Comparison of ENCODE assay signal across 1 cellular context in genomic region chr9:32572900-32573523, GRCh38.
A peak's percentile ranks its signal among the peaks of the same experiment; 100 is the strongest.
TF ChIP-seq lines count a peak whose summit lies in the region.

Gene NDUFB6, minus strand, starts transcription at chr9:32573159. Its CDS starts 99 bp downstream, at chr9:32573060.

TF ChIP-seq in K562, 482 proteins besides CTCF, POLR2A, EP300 and RAD21 (continued from another document and continues in another):
- peak; percentile 93 for TF ChIP-seq GABPB1 (CRISPR knock-in tag; IDR thresholded peaks at IDR 0.05)
- TF ChIP-seq ZNF76 (CRISPR knock-in tag; IDR thresholded peaks at IDR 0.05; ENCODE audit: borderline replicate concordance): no peak
- TF ChIP-seq MTA1 (IDR thresholded peaks at IDR 0.05; ENCODE audit: borderline replicate concordance): peak; percentile 97
- TF ChIP-seq E2F6 (IDR thresholded peaks at IDR 0.05; ENCODE audit: borderline replicate concordance in 1 of 2, extremely low read depth in 1 of 2, insufficient read depth in 1 of 2, insufficient read length in 1 of 2, low read depth in 1 of 2, low read length in 1 of 2, poor library complexity in 1 of 2, severe bottlenecking in 1 of 2): peak; percentile 65 to 71
- peak; percentile 86 for TF ChIP-seq ATF1 (CRISPR knock-in tag; IDR thresholded peaks at IDR 0.05)
- TF ChIP-seq ATF1 (tag; IDR thresholded peaks at IDR 0.05): peak; percentile 97
- TF ChIP-seq ZNF232 (CRISPR knock-in tag; IDR thresholded peaks at IDR 0.05): no peak
- TF ChIP-seq TBP (optimal IDR thresholded peaks at IDR 0.05; ENCODE audit: low read depth, low read length): peak; percentile 67
- TF ChIP-seq, protein P1, sequence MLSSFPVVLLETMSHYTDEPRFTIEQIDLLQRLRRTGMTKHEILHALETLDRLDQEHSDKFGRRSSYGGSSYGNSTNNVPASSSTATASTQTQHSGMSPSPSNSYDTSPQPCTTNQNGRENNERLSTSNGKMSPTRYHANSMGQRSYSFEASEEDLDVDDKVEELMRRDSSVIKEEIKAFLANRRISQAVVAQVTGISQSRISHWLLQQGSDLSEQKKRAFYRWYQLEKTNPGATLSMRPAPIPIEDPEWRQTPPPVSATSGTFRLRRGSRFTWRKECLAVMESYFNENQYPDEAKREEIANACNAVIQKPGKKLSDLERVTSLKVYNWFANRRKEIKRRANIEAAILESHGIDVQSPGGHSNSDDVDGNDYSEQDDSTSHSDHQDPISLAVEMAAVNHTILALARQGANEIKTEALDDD (IDR thresholded peaks at IDR 0.05): peak; percentile 20; the same call in 1 of the 2 replicates
- TF ChIP-seq, protein P2, sequence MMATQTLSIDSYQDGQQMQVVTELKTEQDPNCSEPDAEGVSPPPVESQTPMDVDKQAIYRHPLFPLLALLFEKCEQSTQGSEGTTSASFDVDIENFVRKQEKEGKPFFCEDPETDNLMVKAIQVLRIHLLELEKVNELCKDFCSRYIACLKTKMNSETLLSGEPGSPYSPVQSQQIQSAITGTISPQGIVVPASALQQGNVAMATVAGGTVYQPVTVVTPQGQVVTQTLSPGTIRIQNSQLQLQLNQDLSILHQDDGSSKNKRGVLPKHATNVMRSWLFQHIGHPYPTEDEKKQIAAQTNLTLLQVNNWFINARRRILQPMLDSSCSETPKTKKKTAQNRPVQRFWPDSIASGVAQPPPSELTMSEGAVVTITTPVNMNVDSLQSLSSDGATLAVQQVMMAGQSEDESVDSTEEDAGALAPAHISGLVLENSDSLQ (IDR thresholded peaks at IDR 0.05): no peak
- TF ChIP-seq NR2C1 (IDR thresholded peaks at IDR 0.05): peak; percentile 19; the same call in 1 of the 2 replicates
- TF ChIP-seq NR2C1 (tag; IDR thresholded peaks at IDR 0.05): no peak
- 0 out of 2 replicates have a peak, but pooled peaks have one; percentile 13 for TF ChIP-seq KLF13 (tag; IDR thresholded peaks at IDR 0.05; ENCODE audit: borderline replicate concordance, low read depth)
- no peak for TF ChIP-seq NFE2L1 (tag; IDR thresholded peaks at IDR 0.05; ENCODE audit: borderline replicate concordance, low read depth)
- peak; percentile 22; the same call in 1 of the 2 replicates for TF ChIP-seq CTBP1 (IDR thresholded peaks at IDR 0.05; ENCODE audit: borderline replicate concordance)
- TF ChIP-seq, protein P3, sequence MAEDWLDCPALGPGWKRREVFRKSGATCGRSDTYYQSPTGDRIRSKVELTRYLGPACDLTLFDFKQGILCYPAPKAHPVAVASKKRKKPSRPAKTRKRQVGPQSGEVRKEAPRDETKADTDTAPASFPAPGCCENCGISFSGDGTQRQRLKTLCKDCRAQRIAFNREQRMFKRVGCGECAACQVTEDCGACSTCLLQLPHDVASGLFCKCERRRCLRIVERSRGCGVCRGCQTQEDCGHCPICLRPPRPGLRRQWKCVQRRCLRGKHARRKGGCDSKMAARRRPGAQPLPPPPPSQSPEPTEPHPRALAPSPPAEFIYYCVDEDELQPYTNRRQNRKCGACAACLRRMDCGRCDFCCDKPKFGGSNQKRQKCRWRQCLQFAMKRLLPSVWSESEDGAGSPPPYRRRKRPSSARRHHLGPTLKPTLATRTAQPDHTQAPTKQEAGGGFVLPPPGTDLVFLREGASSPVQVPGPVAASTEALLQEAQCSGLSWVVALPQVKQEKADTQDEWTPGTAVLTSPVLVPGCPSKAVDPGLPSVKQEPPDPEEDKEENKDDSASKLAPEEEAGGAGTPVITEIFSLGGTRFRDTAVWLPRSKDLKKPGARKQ (CRISPR knock-in tag; IDR thresholded peaks at IDR 0.05): no peak
- no peak for TF ChIP-seq SNAPC5 (CRISPR knock-in tag; IDR thresholded peaks at IDR 0.05)
- TF ChIP-seq NRF1 (conservative IDR thresholded peaks at IDR 0.05 in 1 of 2, IDR thresholded peaks at IDR 0.05 in 1 of 2): peak; percentile 38 to 43; a peak in 2 of 4 replicates
- peak; percentile 43 to 54; a peak in 2 of 4 replicates for TF ChIP-seq FOXK2 (conservative IDR thresholded peaks at IDR 0.05 in 1 of 2, IDR thresholded peaks at IDR 0.05 in 1 of 2; ENCODE audit: low read depth in 2 of 2)
- TF ChIP-seq TCF7L2 (IDR thresholded peaks at IDR 0.05; ENCODE audit: low read depth, low read length): no peak
- TF ChIP-seq ZNF444 (CRISPR knock-in tag; IDR thresholded peaks at IDR 0.05): no peak
- peak; percentile 78 for TF ChIP-seq CEBPG (CRISPR knock-in tag; IDR thresholded peaks at IDR 0.05)
- TF ChIP-seq CEBPG (tag; conservative IDR thresholded peaks at IDR 0.05 in 1 of 2, IDR thresholded peaks at IDR 0.05 in 1 of 2): peak; percentile 81 to 86
- peak; percentile 57 for TF ChIP-seq ETV5 (CRISPR knock-in tag; IDR thresholded peaks at IDR 0.05; ENCODE audit: low read depth)
- TF ChIP-seq KDM5B (IDR thresholded peaks at IDR 0.05; ENCODE audit: insufficient replicate concordance, low read depth, low read length): peak; percentile 68
- peak; percentile 46; the same call in 1 of the 2 replicates for TF ChIP-seq RNF2 (IDR thresholded peaks at IDR 0.05)
- peak; percentile 56 for TF ChIP-seq MYC (IDR thresholded peaks at IDR 0.05; ENCODE audit: low read depth, low read length)
- TF ChIP-seq MYC (CRISPR knock-in tag; IDR thresholded peaks at IDR 0.05; ENCODE audit: borderline replicate concordance, low read depth): no peak
- TF ChIP-seq ARID3B (CRISPR knock-in tag; IDR thresholded peaks at IDR 0.05; ENCODE audit: borderline replicate concordance): no peak
- TF ChIP-seq EP400 (IDR thresholded peaks at IDR 0.05): peak; percentile 67
- peak; percentile 84 for TF ChIP-seq DIDO1 (tag; IDR thresholded peaks at IDR 0.05; ENCODE audit: low read depth)
- TF ChIP-seq, protein P4, sequence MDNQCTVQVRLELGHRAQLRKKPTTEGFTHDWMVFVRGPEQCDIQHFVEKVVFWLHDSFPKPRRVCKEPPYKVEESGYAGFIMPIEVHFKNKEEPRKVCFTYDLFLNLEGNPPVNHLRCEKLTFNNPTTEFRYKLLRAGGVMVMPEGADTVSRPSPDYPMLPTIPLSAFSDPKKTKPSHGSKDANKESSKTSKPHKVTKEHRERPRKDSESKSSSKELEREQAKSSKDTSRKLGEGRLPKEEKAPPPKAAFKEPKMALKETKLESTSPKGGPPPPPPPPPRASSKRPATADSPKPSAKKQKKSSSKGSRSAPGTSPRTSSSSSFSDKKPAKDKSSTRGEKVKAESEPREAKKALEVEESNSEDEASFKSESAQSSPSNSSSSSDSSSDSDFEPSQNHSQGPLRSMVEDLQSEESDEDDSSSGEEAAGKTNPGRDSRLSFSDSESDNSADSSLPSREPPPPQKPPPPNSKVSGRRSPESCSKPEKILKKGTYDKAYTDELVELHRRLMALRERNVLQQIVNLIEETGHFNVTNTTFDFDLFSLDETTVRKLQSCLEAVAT (IDR thresholded peaks at IDR 0.05): peak in 1 of 2 experiments; percentile 68; a peak in 2 of 4 replicates
- TF ChIP-seq NFRKB (IDR thresholded peaks at IDR 0.05; ENCODE audit: low read depth): 0 out of 2 replicates have a peak, but pooled peaks have one; percentile 27
- no peak for TF ChIP-seq MEF2A (IDR thresholded peaks at IDR 0.05; ENCODE audit: control insufficient read depth, low read depth, low read length)
- TF ChIP-seq, protein P5, sequence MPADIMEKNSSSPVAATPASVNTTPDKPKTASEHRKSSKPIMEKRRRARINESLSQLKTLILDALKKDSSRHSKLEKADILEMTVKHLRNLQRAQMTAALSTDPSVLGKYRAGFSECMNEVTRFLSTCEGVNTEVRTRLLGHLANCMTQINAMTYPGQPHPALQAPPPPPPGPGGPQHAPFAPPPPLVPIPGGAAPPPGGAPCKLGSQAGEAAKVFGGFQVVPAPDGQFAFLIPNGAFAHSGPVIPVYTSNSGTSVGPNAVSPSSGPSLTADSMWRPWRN (IDR thresholded peaks at IDR 0.05; ENCODE audit: low read depth): no peak
- no peak for TF ChIP-seq DLX4 (CRISPR knock-in tag; IDR thresholded peaks at IDR 0.05)
- TF ChIP-seq MTF1 (CRISPR knock-in tag; IDR thresholded peaks at IDR 0.05; ENCODE audit: borderline replicate concordance): no peak
- TF ChIP-seq SIN3A (IDR thresholded peaks at IDR 0.05; ENCODE audit: borderline replicate concordance in 2 of 2, control insufficient read depth in 1 of 2, low read depth in 2 of 2, low read length in 2 of 2): peak in 1 of 2 experiments; percentile 69; a peak in 1 of 4 replicates
- peak; percentile 23; the same call in 1 of the 2 replicates for TF ChIP-seq DPF2 (IDR thresholded peaks at IDR 0.05)
- TF ChIP-seq TEAD4 (IDR thresholded peaks at IDR 0.05; ENCODE audit: low read length): 0 out of 2 replicates have a peak, but pooled peaks have one; percentile 5
- no peak for TF ChIP-seq TEAD4 (CRISPR knock-in tag; IDR thresholded peaks at IDR 0.05; ENCODE audit: borderline replicate concordance)
- peak; percentile 78 for TF ChIP-seq HCFC1 (IDR thresholded peaks at IDR 0.05; ENCODE audit: low read depth, low read length)
- TF ChIP-seq HNRNPUL1 (IDR thresholded peaks at IDR 0.05; ENCODE audit: low read length): no peak
- 0 out of 2 replicates have a peak, but pooled peaks have one; percentile 22 for TF ChIP-seq ZNF395 (CRISPR knock-in tag; IDR thresholded peaks at IDR 0.05)
- peak; percentile 76; the same call in 1 of the 2 replicates for TF ChIP-seq PHF8 (IDR thresholded peaks at IDR 0.05; ENCODE audit: borderline replicate concordance, low read length)
- TF ChIP-seq CREM (IDR thresholded peaks at IDR 0.05; ENCODE audit: low read depth): peak; percentile 99
- TF ChIP-seq LEF1 (IDR thresholded peaks at IDR 0.05): 0 out of 2 replicates have a peak, but pooled peaks have one; percentile 20
- TF ChIP-seq CREB1 (IDR thresholded peaks at IDR 0.05): peak; percentile 93
- peak; percentile 96 for TF ChIP-seq CREB1 (CRISPR knock-in tag; IDR thresholded peaks at IDR 0.05)
- TF ChIP-seq, protein P6, sequence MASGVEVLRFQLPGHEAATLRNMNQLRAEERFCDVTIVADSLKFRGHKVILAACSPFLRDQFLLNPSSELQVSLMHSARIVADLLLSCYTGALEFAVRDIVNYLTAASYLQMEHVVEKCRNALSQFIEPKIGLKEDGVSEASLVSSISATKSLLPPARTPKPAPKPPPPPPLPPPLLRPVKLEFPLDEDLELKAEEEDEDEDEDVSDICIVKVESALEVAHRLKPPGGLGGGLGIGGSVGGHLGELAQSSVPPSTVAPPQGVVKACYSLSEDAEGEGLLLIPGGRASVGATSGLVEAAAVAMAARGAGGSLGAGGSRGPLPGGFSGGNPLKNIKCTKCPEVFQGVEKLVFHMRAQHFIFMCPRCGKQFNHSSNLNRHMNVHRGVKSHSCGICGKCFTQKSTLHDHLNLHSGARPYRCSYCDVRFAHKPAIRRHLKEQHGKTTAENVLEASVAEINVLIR (CRISPR knock-in tag; IDR thresholded peaks at IDR 0.05): peak; percentile 91
- TF ChIP-seq CHD2 (IDR thresholded peaks at IDR 0.05; ENCODE audit: low read depth, low read length): peak; percentile 83
- 0 out of 2 replicates have a peak, but pooled peaks have one; percentile 26 for TF ChIP-seq ZKSCAN1 (IDR thresholded peaks at IDR 0.05; ENCODE audit: low read depth, low read length)
